2 cellular contexts compared by ENCODE assay signal in the genomic region with DNA sequence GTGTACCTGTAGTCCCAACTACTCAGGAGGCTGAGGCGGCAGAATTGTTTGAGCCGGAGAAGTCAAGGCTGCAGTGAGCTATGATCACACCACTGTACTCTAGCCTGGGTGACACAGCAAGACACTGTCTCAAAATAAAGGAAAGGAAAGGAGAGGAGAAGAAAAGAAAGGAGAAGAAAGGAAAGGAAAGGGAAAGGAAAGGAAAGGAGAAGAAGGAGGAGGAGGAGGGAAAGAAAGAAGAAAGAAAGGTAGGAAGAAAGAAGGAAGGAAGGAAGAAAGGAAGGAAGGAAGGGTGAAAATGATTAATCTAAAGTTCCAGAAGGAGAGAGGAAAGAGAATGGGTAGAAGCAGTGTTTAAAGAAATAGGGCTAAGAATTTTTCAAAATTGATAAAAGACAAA.
TF ChIP-seq lines count a peak whose summit lies in the region.

No MANE protein-coding gene starts in this region.

TF ChIP-seq in HepG2, 621 proteins besides CTCF, POLR2A, EP300 and RAD21:
- TF ChIP-seq ZNF546 (CRISPR knock-in tag; conservative IDR thresholded peaks at IDR 0.05) (no peak), FOXK2 (IDR thresholded peaks at IDR 0.05) (peak; percentile 5; the same call in 1 of the 2 replicates)

TF ChIP-seq in K562, 482 proteins besides CTCF, POLR2A, EP300 and RAD21 (continues in another document):
- TF ChIP-seq ZC3H4 (CRISPR knock-in tag; IDR thresholded peaks at IDR 0.05; ENCODE audit: borderline replicate concordance) (no peak), GABPA (tag; conservative IDR thresholded peaks at IDR 0.05; ENCODE audit: low read depth) (no peak), PURB (CRISPR knock-in tag; IDR thresholded peaks at IDR 0.05; ENCODE audit: low read depth) (no peak), KAT7 (CRISPR knock-in tag; IDR thresholded peaks at IDR 0.05; ENCODE audit: borderline replicate concordance) (no peak), RBM25 (IDR thresholded peaks at IDR 0.05; ENCODE audit: low read depth, low read length, severe bottlenecking) (no peak), SMARCE1 (IDR thresholded peaks at IDR 0.05) (0 out of 2 replicates have a peak, but pooled peaks have one; percentile 21), SIN3A (IDR thresholded peaks at IDR 0.05; ENCODE audit: borderline replicate concordance in 2 of 2, control insufficient read depth in 1 of 2, low read depth in 2 of 2, low read length in 2 of 2) (no peak), PCBP2 (IDR thresholded peaks at IDR 0.05; ENCODE audit: low read depth, low read length, poor library complexity, severe bottlenecking) (no peak), RNF2 (IDR thresholded peaks at IDR 0.05) (no peak), IRF2 (CRISPR knock-in tag; IDR thresholded peaks at IDR 0.05) (no peak), MCM5 (IDR thresholded peaks at IDR 0.05; ENCODE audit: low read depth) (no peak), CBFA2T2 (conservative IDR thresholded peaks at IDR 0.05) (no peak), FOXA1 (IDR thresholded peaks at IDR 0.05; ENCODE audit: borderline replicate concordance) (no peak), ZNF41 (CRISPR knock-in tag; conservative IDR thresholded peaks at IDR 0.05) (no peak), EHMT2 (IDR thresholded peaks at IDR 0.05) (peak; percentile 61; the same call in 1 of the 2 replicates), NCOA4 (IDR thresholded peaks at IDR 0.05; ENCODE audit: partially characterized antibody) (peak; percentile 13), ZSCAN29 (IDR thresholded peaks at IDR 0.05) (no peak), PHB (CRISPR knock-in tag; IDR thresholded peaks at IDR 0.05) (no peak), RBM17 (IDR thresholded peaks at IDR 0.05; ENCODE audit: borderline replicate concordance, low read depth, low read length) (no peak), KLF1 (tag; IDR thresholded peaks at IDR 0.05) (no peak), SRSF7 (optimal IDR thresholded peaks at IDR 0.05; ENCODE audit: low read depth, low read length) (no peak), MCM7 (IDR thresholded peaks at IDR 0.05) (peak; percentile 40 to 65; a peak in 2 of 4 replicates), YBX1 (IDR thresholded peaks at IDR 0.05) (peak; percentile 79; the same call in 1 of the 2 replicates), PHF8 (IDR thresholded peaks at IDR 0.05; ENCODE audit: borderline replicate concordance, low read length) (no peak), ZFP30 (CRISPR knock-in tag; IDR thresholded peaks at IDR 0.05; ENCODE audit: borderline replicate concordance) (no peak), HDAC1 (IDR thresholded peaks at IDR 0.05) (peak in 1 of 2 experiments; percentile 48; a peak in 1 of 4 replicates), LARP7 (IDR thresholded peaks at IDR 0.05) (peak; percentile 88)
- TF ChIP-seq, protein P1, sequence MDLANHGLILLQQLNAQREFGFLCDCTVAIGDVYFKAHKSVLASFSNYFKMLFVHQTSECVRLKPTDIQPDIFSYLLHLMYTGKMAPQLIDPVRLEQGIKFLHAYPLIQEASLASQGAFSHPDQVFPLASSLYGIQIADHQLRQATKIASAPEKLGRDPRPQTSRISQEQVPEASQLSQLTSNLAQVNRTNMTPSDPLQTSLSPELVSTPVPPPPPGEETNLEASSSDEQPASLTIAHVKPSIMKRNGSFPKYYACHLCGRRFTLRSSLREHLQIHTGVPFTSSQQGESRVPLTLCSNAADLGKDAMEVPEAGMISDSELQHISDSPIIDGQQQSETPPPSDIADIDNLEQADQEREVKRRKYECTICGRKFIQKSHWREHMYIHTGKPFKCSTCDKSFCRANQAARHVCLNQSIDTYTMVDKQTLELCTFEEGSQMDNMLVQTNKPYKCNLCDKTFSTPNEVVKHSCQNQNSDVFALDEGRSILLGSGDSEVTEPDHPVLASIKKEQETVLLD (IDR thresholded peaks at IDR 0.05): 0 out of 2 replicates have a peak, but pooled peaks have one; percentile 29
- TF ChIP-seq, protein P2, sequence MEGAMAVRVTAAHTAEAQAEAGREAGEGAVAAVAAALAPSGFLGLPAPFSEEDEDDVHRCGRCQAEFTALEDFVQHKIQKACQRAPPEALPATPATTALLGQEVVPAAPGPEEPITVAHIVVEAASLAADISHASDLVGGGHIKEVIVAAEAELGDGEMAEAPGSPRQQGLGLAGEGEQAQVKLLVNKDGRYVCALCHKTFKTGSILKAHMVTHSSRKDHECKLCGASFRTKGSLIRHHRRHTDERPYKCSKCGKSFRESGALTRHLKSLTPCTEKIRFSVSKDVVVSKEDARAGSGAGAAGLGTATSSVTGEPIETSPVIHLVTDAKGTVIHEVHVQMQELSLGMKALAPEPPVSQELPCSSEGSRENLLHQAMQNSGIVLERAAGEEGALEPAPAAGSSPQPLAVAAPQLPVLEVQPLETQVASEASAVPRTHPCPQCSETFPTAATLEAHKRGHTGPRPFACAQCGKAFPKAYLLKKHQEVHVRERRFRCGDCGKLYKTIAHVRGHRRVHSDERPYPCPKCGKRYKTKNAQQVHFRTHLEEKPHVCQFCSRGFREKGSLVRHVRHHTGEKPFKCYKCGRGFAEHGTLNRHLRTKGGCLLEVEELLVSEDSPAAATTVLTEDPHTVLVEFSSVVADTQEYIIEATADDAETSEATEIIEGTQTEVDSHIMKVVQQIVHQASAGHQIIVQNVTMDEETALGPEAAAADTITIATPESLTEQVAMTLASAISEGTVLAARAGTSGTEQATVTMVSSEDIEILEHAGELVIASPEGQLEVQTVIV (CRISPR knock-in tag; IDR thresholded peaks at IDR 0.05; ENCODE audit: borderline replicate concordance): no peak
- TF ChIP-seq, protein P3, sequence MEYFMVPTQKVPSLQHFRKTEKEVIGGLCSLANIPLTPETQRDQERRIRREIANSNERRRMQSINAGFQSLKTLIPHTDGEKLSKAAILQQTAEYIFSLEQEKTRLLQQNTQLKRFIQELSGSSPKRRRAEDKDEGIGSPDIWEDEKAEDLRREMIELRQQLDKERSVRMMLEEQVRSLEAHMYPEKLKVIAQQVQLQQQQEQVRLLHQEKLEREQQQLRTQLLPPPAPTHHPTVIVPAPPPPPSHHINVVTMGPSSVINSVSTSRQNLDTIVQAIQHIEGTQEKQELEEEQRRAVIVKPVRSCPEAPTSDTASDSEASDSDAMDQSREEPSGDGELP (CRISPR knock-in tag; IDR thresholded peaks at IDR 0.05; ENCODE audit: borderline replicate concordance): no peak
- TF ChIP-seq, protein P4, sequence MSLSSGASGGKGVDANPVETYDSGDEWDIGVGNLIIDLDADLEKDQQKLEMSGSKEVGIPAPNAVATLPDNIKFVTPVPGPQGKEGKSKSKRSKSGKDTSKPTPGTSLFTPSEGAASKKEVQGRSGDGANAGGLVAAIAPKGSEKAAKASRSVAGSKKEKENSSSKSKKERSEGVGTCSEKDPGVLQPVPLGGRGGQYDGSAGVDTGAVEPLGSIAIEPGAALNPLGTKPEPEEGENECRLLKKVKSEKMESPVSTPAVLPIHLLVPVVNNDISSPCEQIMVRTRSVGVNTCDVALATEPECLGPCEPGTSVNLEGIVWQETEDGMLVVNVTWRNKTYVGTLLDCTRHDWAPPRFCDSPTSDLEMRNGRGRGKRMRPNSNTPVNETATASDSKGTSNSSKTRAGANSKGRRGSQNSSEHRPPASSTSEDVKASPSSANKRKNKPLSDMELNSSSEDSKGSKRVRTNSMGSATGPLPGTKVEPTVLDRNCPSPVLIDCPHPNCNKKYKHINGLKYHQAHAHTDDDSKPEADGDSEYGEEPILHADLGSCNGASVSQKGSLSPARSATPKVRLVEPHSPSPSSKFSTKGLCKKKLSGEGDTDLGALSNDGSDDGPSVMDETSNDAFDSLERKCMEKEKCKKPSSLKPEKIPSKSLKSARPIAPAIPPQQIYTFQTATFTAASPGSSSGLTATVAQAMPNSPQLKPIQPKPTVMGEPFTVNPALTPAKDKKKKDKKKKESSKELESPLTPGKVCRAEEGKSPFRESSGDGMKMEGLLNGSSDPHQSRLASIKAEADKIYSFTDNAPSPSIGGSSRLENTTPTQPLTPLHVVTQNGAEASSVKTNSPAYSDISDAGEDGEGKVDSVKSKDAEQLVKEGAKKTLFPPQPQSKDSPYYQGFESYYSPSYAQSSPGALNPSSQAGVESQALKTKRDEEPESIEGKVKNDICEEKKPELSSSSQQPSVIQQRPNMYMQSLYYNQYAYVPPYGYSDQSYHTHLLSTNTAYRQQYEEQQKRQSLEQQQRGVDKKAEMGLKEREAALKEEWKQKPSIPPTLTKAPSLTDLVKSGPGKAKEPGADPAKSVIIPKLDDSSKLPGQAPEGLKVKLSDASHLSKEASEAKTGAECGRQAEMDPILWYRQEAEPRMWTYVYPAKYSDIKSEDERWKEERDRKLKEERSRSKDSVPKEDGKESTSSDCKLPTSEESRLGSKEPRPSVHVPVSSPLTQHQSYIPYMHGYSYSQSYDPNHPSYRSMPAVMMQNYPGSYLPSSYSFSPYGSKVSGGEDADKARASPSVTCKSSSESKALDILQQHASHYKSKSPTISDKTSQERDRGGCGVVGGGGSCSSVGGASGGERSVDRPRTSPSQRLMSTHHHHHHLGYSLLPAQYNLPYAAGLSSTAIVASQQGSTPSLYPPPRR (CRISPR knock-in tag; IDR thresholded peaks at IDR 0.05; ENCODE audit: borderline replicate concordance): no peak
- TF ChIP-seq, protein P5, sequence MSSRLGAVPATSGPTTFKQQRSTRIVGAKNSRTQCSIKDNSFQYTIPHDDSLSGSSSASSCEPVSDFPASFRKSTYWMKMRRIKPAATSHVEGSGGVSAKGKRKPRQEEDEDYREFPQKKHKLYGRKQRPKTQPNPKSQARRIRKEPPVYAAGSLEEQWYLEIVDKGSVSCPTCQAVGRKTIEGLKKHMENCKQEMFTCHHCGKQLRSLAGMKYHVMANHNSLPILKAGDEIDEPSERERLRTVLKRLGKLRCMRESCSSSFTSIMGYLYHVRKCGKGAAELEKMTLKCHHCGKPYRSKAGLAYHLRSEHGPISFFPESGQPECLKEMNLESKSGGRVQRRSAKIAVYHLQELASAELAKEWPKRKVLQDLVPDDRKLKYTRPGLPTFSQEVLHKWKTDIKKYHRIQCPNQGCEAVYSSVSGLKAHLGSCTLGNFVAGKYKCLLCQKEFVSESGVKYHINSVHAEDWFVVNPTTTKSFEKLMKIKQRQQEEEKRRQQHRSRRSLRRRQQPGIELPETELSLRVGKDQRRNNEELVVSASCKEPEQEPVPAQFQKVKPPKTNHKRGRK (tag; IDR thresholded peaks at IDR 0.05): peak; percentile 91
- TF ChIP-seq, protein P6, sequence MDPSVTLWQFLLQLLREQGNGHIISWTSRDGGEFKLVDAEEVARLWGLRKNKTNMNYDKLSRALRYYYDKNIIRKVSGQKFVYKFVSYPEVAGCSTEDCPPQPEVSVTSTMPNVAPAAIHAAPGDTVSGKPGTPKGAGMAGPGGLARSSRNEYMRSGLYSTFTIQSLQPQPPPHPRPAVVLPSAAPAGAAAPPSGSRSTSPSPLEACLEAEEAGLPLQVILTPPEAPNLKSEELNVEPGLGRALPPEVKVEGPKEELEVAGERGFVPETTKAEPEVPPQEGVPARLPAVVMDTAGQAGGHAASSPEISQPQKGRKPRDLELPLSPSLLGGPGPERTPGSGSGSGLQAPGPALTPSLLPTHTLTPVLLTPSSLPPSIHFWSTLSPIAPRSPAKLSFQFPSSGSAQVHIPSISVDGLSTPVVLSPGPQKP (CRISPR knock-in tag; IDR thresholded peaks at IDR 0.05): no peak
- TF ChIP-seq, protein P7, sequence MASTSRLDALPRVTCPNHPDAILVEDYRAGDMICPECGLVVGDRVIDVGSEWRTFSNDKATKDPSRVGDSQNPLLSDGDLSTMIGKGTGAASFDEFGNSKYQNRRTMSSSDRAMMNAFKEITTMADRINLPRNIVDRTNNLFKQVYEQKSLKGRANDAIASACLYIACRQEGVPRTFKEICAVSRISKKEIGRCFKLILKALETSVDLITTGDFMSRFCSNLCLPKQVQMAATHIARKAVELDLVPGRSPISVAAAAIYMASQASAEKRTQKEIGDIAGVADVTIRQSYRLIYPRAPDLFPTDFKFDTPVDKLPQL (IDR thresholded peaks at IDR 0.05; ENCODE audit: extremely low read depth, insufficient read length): no peak
- TF ChIP-seq, protein P8, sequence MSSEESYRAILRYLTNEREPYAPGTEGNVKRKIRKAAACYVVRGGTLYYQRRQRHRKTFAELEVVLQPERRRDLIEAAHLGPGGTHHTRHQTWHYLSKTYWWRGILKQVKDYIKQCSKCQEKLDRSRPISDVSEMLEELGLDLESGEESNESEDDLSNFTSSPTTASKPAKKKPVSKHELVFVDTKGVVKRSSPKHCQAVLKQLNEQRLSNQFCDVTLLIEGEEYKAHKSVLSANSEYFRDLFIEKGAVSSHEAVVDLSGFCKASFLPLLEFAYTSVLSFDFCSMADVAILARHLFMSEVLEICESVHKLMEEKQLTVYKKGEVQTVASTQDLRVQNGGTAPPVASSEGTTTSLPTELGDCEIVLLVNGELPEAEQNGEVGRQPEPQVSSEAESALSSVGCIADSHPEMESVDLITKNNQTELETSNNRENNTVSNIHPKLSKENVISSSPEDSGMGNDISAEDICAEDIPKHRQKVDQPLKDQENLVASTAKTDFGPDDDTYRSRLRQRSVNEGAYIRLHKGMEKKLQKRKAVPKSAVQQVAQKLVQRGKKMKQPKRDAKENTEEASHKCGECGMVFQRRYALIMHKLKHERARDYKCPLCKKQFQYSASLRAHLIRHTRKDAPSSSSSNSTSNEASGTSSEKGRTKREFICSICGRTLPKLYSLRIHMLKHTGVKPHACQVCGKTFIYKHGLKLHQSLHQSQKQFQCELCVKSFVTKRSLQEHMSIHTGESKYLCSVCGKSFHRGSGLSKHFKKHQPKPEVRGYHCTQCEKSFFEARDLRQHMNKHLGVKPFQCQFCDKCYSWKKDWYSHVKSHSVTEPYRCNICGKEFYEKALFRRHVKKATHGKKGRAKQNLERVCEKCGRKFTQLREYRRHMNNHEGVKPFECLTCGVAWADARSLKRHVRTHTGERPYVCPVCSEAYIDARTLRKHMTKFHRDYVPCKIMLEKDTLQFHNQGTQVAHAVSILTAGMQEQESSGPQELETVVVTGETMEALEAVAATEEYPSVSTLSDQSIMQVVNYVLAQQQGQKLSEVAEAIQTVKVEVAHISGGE (CRISPR knock-in tag; IDR thresholded peaks at IDR 0.05): no peak
- TF ChIP-seq, protein P9, sequence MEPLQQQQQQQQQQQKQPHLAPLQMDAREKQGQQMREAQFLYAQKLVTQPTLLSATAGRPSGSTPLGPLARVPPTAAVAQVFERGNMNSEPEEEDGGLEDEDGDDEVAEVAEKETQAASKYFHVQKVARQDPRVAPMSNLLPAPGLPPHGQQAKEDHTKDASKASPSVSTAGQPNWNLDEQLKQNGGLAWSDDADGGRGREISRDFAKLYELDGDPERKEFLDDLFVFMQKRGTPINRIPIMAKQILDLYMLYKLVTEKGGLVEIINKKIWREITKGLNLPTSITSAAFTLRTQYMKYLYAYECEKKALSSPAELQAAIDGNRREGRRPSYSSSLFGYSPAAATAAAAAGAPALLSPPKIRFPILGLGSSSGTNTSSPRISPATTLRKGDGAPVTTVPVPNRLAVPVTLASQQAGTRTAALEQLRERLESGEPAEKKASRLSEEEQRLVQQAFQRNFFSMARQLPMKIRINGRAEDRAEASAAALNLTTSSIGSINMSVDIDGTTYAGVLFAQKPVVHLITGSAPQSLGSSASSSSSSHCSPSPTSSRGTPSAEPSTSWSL (CRISPR knock-in tag; IDR thresholded peaks at IDR 0.05; ENCODE audit: borderline replicate concordance): no peak
